Comparison of ENCODE assay signal across 1 cellular context in the genomic region with DNA sequence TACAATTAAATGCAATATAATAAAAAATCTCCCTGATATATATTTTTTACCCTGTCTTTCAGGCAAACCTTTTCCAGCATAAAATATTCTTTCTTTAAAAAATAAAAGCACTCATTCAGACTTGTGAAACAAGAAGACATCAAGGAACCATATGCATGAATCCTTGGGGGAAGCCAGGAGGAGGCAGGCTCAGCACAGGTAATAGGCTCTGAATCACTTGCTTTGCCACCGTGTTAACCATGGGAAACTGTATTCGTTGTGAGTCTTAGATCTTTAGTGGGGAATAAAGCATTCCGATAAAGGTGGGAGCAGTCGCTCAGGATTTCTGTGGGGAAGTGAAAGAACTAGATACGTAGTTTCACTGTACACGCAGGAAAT.
TF ChIP-seq lines count a peak whose summit lies in the region.

No MANE protein-coding gene starts in this region.

TF ChIP-seq in GM23338, 12 proteins besides CTCF, POLR2A, EP300 and RAD21:
- TF ChIP-seq, protein P1, sequence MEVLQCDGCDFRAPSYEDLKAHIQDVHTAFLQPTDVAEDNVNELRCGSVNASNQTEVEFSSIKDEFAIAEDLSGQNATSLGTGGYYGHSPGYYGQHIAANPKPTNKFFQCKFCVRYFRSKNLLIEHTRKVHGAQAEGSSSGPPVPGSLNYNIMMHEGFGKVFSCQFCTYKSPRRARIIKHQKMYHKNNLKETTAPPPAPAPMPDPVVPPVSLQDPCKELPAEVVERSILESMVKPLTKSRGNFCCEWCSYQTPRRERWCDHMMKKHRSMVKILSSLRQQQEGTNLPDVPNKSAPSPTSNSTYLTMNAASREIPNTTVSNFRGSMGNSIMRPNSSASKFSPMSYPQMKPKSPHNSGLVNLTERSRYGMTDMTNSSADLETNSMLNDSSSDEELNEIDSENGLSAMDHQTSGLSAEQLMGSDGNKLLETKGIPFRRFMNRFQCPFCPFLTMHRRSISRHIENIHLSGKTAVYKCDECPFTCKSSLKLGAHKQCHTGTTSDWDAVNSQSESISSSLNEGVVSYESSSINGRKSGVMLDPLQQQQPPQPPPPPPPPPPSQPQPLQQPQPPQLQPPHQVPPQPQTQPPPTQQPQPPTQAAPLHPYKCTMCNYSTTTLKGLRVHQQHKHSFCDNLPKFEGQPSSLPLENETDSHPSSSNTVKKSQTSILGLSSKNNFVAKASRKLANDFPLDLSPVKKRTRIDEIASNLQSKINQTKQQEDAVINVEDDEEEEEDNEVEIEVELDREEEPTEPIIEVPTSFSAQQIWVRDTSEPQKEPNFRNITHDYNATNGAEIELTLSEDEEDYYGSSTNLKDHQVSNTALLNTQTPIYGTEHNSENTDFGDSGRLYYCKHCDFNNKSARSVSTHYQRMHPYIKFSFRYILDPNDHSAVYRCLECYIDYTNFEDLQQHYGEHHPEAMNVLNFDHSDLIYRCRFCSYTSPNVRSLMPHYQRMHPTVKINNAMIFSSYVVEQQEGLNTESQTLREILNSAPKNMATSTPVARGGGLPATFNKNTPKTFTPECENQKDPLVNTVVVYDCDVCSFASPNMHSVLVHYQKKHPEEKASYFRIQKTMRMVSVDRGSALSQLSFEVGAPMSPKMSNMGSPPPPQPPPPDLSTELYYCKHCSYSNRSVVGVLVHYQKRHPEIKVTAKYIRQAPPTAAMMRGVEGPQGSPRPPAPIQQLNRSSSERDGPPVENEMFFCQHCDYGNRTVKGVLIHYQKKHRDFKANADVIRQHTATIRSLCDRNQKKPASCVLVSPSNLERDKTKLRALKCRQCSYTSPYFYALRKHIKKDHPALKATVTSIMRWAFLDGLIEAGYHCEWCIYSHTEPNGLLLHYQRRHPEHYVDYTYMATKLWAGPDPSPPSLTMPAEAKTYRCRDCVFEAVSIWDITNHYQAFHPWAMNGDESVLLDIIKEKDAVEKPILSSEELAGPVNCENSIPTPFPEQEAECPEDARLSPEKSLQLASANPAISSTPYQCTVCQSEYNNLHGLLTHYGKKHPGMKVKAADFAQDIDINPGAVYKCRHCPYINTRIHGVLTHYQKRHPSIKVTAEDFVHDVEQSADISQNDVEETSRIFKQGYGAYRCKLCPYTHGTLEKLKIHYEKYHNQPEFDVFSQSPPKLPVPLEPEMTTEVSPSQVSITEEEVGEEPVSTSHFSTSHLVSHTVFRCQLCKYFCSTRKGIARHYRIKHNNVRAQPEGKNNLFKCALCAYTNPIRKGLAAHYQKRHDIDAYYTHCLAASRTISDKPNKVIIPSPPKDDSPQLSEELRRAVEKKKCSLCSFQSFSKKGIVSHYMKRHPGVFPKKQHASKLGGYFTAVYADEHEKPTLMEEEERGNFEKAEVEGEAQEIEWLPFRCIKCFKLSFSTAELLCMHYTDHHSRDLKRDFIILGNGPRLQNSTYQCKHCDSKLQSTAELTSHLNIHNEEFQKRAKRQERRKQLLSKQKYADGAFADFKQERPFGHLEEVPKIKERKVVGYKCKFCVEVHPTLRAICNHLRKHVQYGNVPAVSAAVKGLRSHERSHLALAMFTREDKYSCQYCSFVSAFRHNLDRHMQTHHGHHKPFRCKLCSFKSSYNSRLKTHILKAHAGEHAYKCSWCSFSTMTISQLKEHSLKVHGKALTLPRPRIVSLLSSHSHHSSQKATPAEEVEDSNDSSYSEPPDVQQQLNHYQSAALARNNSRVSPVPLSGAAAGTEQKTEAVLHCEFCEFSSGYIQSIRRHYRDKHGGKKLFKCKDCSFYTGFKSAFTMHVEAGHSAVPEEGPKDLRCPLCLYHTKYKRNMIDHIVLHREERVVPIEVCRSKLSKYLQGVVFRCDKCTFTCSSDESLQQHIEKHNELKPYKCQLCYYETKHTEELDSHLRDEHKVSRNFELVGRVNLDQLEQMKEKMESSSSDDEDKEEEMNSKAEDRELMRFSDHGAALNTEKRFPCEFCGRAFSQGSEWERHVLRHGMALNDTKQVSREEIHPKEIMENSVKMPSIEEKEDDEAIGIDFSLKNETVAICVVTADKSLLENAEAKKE (CRISPR knock-in tag; IDR thresholded peaks at IDR 0.05), result no peak
- TF ChIP-seq, protein P2, sequence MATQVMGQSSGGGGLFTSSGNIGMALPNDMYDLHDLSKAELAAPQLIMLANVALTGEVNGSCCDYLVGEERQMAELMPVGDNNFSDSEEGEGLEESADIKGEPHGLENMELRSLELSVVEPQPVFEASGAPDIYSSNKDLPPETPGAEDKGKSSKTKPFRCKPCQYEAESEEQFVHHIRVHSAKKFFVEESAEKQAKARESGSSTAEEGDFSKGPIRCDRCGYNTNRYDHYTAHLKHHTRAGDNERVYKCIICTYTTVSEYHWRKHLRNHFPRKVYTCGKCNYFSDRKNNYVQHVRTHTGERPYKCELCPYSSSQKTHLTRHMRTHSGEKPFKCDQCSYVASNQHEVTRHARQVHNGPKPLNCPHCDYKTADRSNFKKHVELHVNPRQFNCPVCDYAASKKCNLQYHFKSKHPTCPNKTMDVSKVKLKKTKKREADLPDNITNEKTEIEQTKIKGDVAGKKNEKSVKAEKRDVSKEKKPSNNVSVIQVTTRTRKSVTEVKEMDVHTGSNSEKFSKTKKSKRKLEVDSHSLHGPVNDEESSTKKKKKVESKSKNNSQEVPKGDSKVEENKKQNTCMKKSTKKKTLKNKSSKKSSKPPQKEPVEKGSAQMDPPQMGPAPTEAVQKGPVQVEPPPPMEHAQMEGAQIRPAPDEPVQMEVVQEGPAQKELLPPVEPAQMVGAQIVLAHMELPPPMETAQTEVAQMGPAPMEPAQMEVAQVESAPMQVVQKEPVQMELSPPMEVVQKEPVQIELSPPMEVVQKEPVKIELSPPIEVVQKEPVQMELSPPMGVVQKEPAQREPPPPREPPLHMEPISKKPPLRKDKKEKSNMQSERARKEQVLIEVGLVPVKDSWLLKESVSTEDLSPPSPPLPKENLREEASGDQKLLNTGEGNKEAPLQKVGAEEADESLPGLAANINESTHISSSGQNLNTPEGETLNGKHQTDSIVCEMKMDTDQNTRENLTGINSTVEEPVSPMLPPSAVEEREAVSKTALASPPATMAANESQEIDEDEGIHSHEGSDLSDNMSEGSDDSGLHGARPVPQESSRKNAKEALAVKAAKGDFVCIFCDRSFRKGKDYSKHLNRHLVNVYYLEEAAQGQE (IDR thresholded peaks at IDR 0.05; ENCODE audit: unreplicated experiment), result no peak
- TF ChIP-seq ZNF114 (CRISPR knock-in tag; IDR thresholded peaks at IDR 0.05), result no peak
- TF ChIP-seq NANOG (IDR thresholded peaks at IDR 0.05; ENCODE audit: borderline replicate concordance), result no peak
- TF ChIP-seq JUNB (IDR thresholded peaks at IDR 0.05; ENCODE audit: unreplicated experiment), result no peak
- TF ChIP-seq STAT1 (IDR thresholded peaks at IDR 0.05; ENCODE audit: unreplicated experiment), result no peak
- no peak for TF ChIP-seq CREB1 (CRISPR knock-in tag; IDR thresholded peaks at IDR 0.05; ENCODE audit: low read depth)
- TF ChIP-seq, protein P3, sequence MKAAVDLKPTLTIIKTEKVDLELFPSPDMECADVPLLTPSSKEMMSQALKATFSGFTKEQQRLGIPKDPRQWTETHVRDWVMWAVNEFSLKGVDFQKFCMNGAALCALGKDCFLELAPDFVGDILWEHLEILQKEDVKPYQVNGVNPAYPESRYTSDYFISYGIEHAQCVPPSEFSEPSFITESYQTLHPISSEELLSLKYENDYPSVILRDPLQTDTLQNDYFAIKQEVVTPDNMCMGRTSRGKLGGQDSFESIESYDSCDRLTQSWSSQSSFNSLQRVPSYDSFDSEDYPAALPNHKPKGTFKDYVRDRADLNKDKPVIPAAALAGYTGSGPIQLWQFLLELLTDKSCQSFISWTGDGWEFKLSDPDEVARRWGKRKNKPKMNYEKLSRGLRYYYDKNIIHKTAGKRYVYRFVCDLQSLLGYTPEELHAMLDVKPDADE (IDR thresholded peaks at IDR 0.05), result no peak
- no peak for TF ChIP-seq POLR2AphosphoS5 (IDR thresholded peaks at IDR 0.05; ENCODE audit: low read depth)
- TF ChIP-seq ZNF331 (CRISPR knock-in tag; IDR thresholded peaks at IDR 0.05; ENCODE audit: low read depth), result no peak
- TF ChIP-seq EZH2 (IDR thresholded peaks at IDR 0.05; ENCODE audit: low read depth, unreplicated experiment), result no peak
- TF ChIP-seq EZH2phosphoT487 (IDR thresholded peaks at IDR 0.05; ENCODE audit: unreplicated experiment), result no peak
TF ChIP-seq in GM23338: peak in this region for 0.
